ENCODE assay signal across 31 cellular contexts in genomic region chr3:71330505-71330904, GRCh38.
A peak's percentile ranks its signal among the peaks of the same experiment; 100 is the strongest.
DNase-seq lines count a peak whose midpoint lies in the region; ATAC-seq, FAIRE-seq and TF ChIP-seq lines count a peak whose summit lies in the region.
"Had no signal": no experiment of that assay in that cellular context is flagged by ENCODE, and none has a peak within 500 bp of the region (broad histone marks: within the 10 kb centered on the region; RNA-seq: fewer than 3 reads in every experiment).

No MANE protein-coding gene starts in this region.

- H3K27me3 Mint-ChIP-seq in CD14-positive monocyte (ENCODE audit: low read depth in 3 of 3), result peaks cover 0 to 3% (median 0%) of the 10 kb centered on the region in 3 donors
- H3K27me3 Mint-ChIP-seq: B cell; CD4-positive, alpha-beta memory T cell; CD4-positive, alpha-beta T cell; CD4-positive, CD25-positive, alpha-beta regulatory T cell; CD8-positive, alpha-beta memory T cell had no signal

- no CpG with 5 or more reads among the region's 1 CpG for WGBS in K562 (ENCODE audit: insufficient coverage, low coverage, missing lambda C conversion rate)

- no peaks in the 10 kb centered on the region for H3K4me1 ChIP-seq in HEK293 (ENCODE audit: control insufficient read depth, insufficient read depth, low read length)
- H3K4me1 ChIP-seq in K562 (replicated peaks in 1 of 2; ENCODE audit: control insufficient read depth in 2 of 2, insufficient read depth in 2 of 2, low read length in 2 of 2), result no peaks in the 10 kb centered on the region
- H3K4me1 ChIP-seq: A549; BE2C; BLaER1; BLaER1 treated with 17β-estradiol and CSF1 and Interleukin-3, amounts not matched to agents 10 nM and 100 nM had no signal

- intact Hi-C loops in K562 (cut with micrococcal nuclease) (no loop called here), CD14-positive monocyte (cut with micrococcal nuclease) (no loop called here)

- H3K9me3 ChIP-seq in HEK293 (ENCODE audit: control insufficient read depth, insufficient read depth, low read depth, low read length) (no peaks in the 10 kb centered on the region), K562 (replicated peaks; ENCODE audit: control insufficient read depth, insufficient read depth, low read depth, low read length) (no peaks in the 10 kb centered on the region)
- H3K9me3 ChIP-seq: A549, BE2C, Caco-2 had no signal

- POLR2A ChIA-PET in HEK293 (lab: Yijun Ruan, JAX) (no interaction called here), K562 (lab: Yijun Ruan, JAX) (no interaction called here)

- no peaks in the 10 kb centered on the region for H4K20me1 ChIP-seq in K562 (replicated peaks; ENCODE audit: control insufficient read depth, insufficient read depth, low read length)
- H4K20me1 ChIP-seq: BLaER1; BLaER1 treated with 17β-estradiol and CSF1 and Interleukin-3, amounts not matched to agents 10 nM and 100 nM had no signal

- H3K36me3 Mint-ChIP-seq in CD14-positive monocyte, result peaks cover 53 to 72% of the 10 kb centered on the region in 2 donors

- BruUV-seq in K562 (replicated peaks; lab: Mats Ljungman, UMichigan), result no TSS peak

- peak overlapping the region in 1 of 7 donors; percentile 41 for H3K27ac Mint-ChIP-seq in CD14-positive monocyte
- H3K27ac Mint-ChIP-seq: B cell; CD4-positive, alpha-beta memory T cell; CD4-positive, alpha-beta T cell; CD8-positive, alpha-beta memory T cell had no signal

- no peaks in the 10 kb centered on the region for H3K36me3 ChIP-seq in HEK293 (ENCODE audit: control insufficient read depth in 2 of 2, insufficient read depth in 1 of 2, low read length in 2 of 2)
- no peaks in the 10 kb centered on the region for H3K36me3 ChIP-seq in K562 (ENCODE audit: control insufficient read depth, insufficient read depth, low read length)
- H3K36me3 ChIP-seq: BE2C had no signal

- no peak overlapping the region for H3K27ac ChIP-seq in HEK293 (ENCODE audit: extremely low read depth, low read depth, low read length)
- no peak overlapping the region for H3K27ac ChIP-seq in K562 (ENCODE audit: extremely low read depth, low read depth, low read length)
- H3K27ac ChIP-seq: 22Rv1; A549; BLaER1; BLaER1 treated with 17β-estradiol and CSF1 and Interleukin-3, amounts not matched to agents 10 nM and 100 nM; C4-2B had no signal

- in situ Hi-C loops in K562 (cut with MboI), result no loop called here

- H3K9me1 ChIP-seq in K562 (ENCODE audit: control insufficient read depth, insufficient read depth, low read length), result no peaks in the 10 kb centered on the region

- no peak overlapping the region for H3K4me2 ChIP-seq in K562 (ENCODE audit: insufficient read depth, low read length)
- H3K4me2 ChIP-seq: A549; BLaER1; BLaER1 treated with 17β-estradiol and CSF1 and Interleukin-3, amounts not matched to agents 10 nM and 100 nM had no signal

- DNase-seq in K562 (ENCODE audit: extremely low read depth in 1 of 4, low spot score in 3 of 4) (no peak), NOMO-1 treated with DMSO at 0.1 percent for 48 hours (lab: John Stamatoyannopoulos, UW; ENCODE audit: unreplicated experiment) (no peak), CD14-positive monocyte (ENCODE audit: low spot score) (no peak)
- DNase-seq: 8988T; ACHN; AML-193; BE2C; C1 segment of cervical spinal cord; Caco-2; Calu3; CD4-positive, alpha-beta memory T cell; CD4-positive, alpha-beta T cell; CD4-positive, CD25-positive, alpha-beta regulatory T cell; CD8-positive, alpha-beta memory T cell; CD8-positive, alpha-beta T cell; COR-L47; DMS 273 treated with DMSO at 0.1 percent for 48 hours; DMS153; DMS53; DMS79; DMS79 treated with DMSO at 0.1 percent for 48 hours; DND-41; EL had no signal

- ATAC-seq in K562, result no peak
- ATAC-seq: A549; CD8-positive, alpha-beta T cell had no signal

- H3K79me2 ChIP-seq in K562 (ENCODE audit: control insufficient read depth, insufficient read depth, low read length), result no peaks in the 10 kb centered on the region; the same call in 2 of the 3 replicates

- no peak overlapping the region for H2AFZ ChIP-seq in K562 (ENCODE audit: low read depth, low read length)

- CTCF ChIA-PET in HEK293 (lab: Yijun Ruan, JAX) (no interaction called here), K562 (lab: Yijun Ruan, JAX; ENCODE audit: low intra/inter-chr PET ratio) (no interaction called here)

- no peak for TF ChIP-seq EP300 in K562 (IDR thresholded peaks at IDR 0.05; ENCODE audit: low read length)

- H3K9me3 Mint-ChIP-seq in CD14-positive monocyte, result peaks cover 0 to 10% (median 6%) of the 10 kb centered on the region in 7 donors
- H3K9me3 Mint-ChIP-seq: CD4-positive, alpha-beta T cell; CD8-positive, alpha-beta T cell had no signal

- H3K4me1 Mint-ChIP-seq in CD14-positive monocyte, result peaks cover 6% of the 10 kb centered on the region

- no peak for TF ChIP-seq CTCF in HEK293 (tag by site-specific recombination; IDR thresholded peaks at IDR 0.05)
- TF ChIP-seq CTCF in K562 (IDR thresholded peaks at IDR 0.05 in 2 of 3, conservative IDR thresholded peaks at IDR 0.05 in 1 of 3; ENCODE audit: insufficient read depth in 2 of 3, low read depth in 1 of 3, low read length in 3 of 3), result no peak
- TF ChIP-seq CTCF in CD14-positive monocyte (IDR thresholded peaks at IDR 0.05), result no peak

- TF ChIP-seq RAD21 in K562 (CRISPR knock-in tag; conservative IDR thresholded peaks at IDR 0.05 in 1 of 2, IDR thresholded peaks at IDR 0.05 in 1 of 2), result no peak

- no peaks in the 10 kb centered on the region for H3K27me3 ChIP-seq in K562 (ENCODE audit: control insufficient read depth in 2 of 2, insufficient read depth in 2 of 2, low read length in 2 of 2)
- H3K27me3 ChIP-seq: BE2C; BLaER1; BLaER1 treated with 17β-estradiol and CSF1 and Interleukin-3, amounts not matched to agents 10 nM and 100 nM had no signal

- no peak for FAIRE-seq in K562 (lab: Jason Lieb, UNC)
- FAIRE-seq: A204.1, A549 had no signal

- H3K4me3 ChIP-seq in HEK293 (ENCODE audit: low read depth, low read length), result no peak overlapping the region
- H3K4me3 ChIP-seq in K562, result no peak overlapping the region
- H3K4me3 ChIP-seq: A549; BLaER1; BLaER1 treated with 17β-estradiol and CSF1 and Interleukin-3, amounts not matched to agents 10 nM and 100 nM had no signal

- H3K4me3 Mint-ChIP-seq in CD14-positive monocyte, result no peak overlapping the region
- H3K4me3 Mint-ChIP-seq: B cell; CD4-positive, alpha-beta memory T cell; CD4-positive, alpha-beta T cell; CD4-positive, CD25-positive, alpha-beta regulatory T cell; CD8-positive, alpha-beta memory T cell; CD8-positive, alpha-beta T cell had no signal

- no peak for TF ChIP-seq POLR2A in K562 (conservative IDR thresholded peaks at IDR 0.05)

- no peak overlapping the region for H3K9ac ChIP-seq in K562 (ENCODE audit: insufficient read depth in 1 of 2, low read depth in 2 of 2, low read length in 2 of 2)
- H3K9ac ChIP-seq: BLaER1; BLaER1 treated with 17β-estradiol and CSF1 and Interleukin-3, amounts not matched to agents 10 nM and 100 nM had no signal

TF ChIP-seq in HEK293, 187 proteins besides CTCF, POLR2A, EP300 and RAD21:
- TF ChIP-seq ZNF146 (tag by site-specific recombination; IDR thresholded peaks at IDR 0.05), result peak; percentile 78
- TF ChIP-seq ZNF544 (tag by site-specific recombination; IDR thresholded peaks at IDR 0.05), result no peak

TF ChIP-seq in K562, 482 proteins besides CTCF, POLR2A, EP300 and RAD21 (continues in another document):
- TF ChIP-seq ZNF449 (CRISPR knock-in tag; IDR thresholded peaks at IDR 0.05) (no peak), ZNF175 (CRISPR knock-in tag; IDR thresholded peaks at IDR 0.05; ENCODE audit: low read depth) (no peak), WHSC1 (IDR thresholded peaks at IDR 0.05; ENCODE audit: low read length) (no peak), FOXJ3 (CRISPR knock-in tag; IDR thresholded peaks at IDR 0.05) (no peak), CBFA2T2 (conservative IDR thresholded peaks at IDR 0.05) (no peak), ZBTB5 (IDR thresholded peaks at IDR 0.05) (no peak), CEBPB (tag; IDR thresholded peaks at IDR 0.05) (0 out of 2 replicates have a peak, but pooled peaks have one; percentile 9), HMGN3 (IDR thresholded peaks at IDR 0.05; ENCODE audit: borderline replicate concordance, extremely low read depth, insufficient read length, low read depth, low read length) (no peak), NFATC3 (IDR thresholded peaks at IDR 0.05) (no peak), POLR3G (IDR thresholded peaks at IDR 0.05; ENCODE audit: extremely low read depth, insufficient read length, insufficient replicate concordance) (no peak)

Comparison
In these comparisons a context has a peak if more than half of its experiments do, and no peak if none do; other contexts are left out.
1. Of the 44 proteins assayed by ChIP-seq in both K562 and HEK293: peak only in K562: none; only in HEK293: none; in both: ZNF146; in neither: 43.